Comparison of ENCODE assay signal across 11 cellular contexts in the genomic region with DNA sequence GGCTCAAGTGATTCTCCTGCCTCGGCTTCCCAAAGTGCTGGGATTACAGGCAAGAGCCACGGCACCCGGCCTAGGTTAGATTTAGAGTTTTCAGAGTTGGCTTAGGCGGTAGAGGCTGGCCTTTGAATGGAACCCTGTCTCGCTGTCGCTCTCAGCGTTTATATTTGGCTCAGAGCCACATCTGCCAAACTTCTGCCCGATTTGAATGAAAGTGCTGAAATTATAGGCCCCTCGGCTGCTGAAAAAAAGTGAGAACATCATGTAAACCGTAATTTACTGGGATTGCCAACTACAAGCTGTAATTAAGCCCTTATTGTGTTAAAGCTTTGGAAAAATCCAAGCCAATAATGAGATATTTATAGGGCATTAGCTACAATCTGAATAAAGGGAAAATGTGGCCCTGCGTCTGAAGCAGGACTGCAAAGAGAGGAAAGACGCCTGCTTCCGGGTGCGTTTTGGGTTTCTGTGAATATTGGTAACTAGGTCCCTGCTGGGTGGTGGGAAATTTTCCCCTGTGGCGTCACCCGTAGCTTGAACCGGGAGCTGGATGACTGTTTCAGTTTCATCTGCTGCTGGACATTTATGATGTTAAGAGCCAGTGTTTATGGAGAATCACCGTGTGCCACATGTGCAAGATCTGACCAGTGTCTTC.
DNase-seq lines count a peak whose midpoint lies in the region; ATAC-seq lines count a peak whose summit lies in the region.
"Had no signal": no experiment of that assay in that cellular context is flagged by ENCODE, and none has a peak within 500 bp of the region (broad histone marks: within the 10 kb centered on the region; RNA-seq: fewer than 3 reads in every experiment).

No MANE protein-coding gene starts in this region.

- H3K4me1 Mint-ChIP-seq in memory B cell, result peaks cover 35% of the 10 kb centered on the region

- peaks cover 13% of the 10 kb centered on the region for H3K36me3 Mint-ChIP-seq in memory B cell

- ATAC-seq in memory B cell (ENCODE audit: low read depth), result no peak
- ATAC-seq in HG03095 (IDR thresholded peaks at IDR 0.05; ENCODE audit: unreplicated experiment), result no peak

- H3K4me3 Mint-ChIP-seq in memory B cell, result no peak overlapping the region

- peak overlapping the region; percentile 78 for H3K27ac Mint-ChIP-seq in memory B cell

- DNase-seq in Ammon's horn (ENCODE audit: low spot score) (peak; percentile 58), COR-L47 (lab: John Stamatoyannopoulos, UW) (peak; percentile 88), anterior cingulate cortex (lab: John Stamatoyannopoulos, UW) (peak in 40 of 58 donors; percentile 8 to 79 (median 30)), memory B cell (ENCODE audit: low spot score in 2 of 2) (no peak), NCI-H526 treated with DMSO at 0.1 percent for 48 hours (lab: John Stamatoyannopoulos, UW) (no peak), T1000 (lab: John Stamatoyannopoulos, UW) (no peak), NAMALWA (ENCODE audit: low spot score) (no peak)
- DNase-seq: NCI-H146; OCI-M1; stimulated activated CD4-positive, alpha-beta T cell treated with anti-CD3 and anti-CD28 coated beads, Interleukin-12 subunit alpha, Interleukin-12 subunit beta, amount 100 ng/mL, for 4 hours had no signal

- H3K27me3 Mint-ChIP-seq in memory B cell, result no peaks in the 10 kb centered on the region

- H3K9me3 Mint-ChIP-seq in memory B cell, result no peaks in the 10 kb centered on the region

Comparison
In these comparisons a context has a peak if more than half of its experiments do, and no peak if none do; other contexts are left out.
1. DNase-seq: peak in Ammon's horn (single experiment), COR-L47 (single experiment) and anterior cingulate cortex (40 of 58); none in memory B cell (0 of 2), NCI-H526 treated with DMSO at 0.1 percent for 48 hours (single experiment), T1000 (single experiment) and NAMALWA (single experiment).